10 cellular contexts compared by ENCODE assay signal in the genomic region with DNA sequence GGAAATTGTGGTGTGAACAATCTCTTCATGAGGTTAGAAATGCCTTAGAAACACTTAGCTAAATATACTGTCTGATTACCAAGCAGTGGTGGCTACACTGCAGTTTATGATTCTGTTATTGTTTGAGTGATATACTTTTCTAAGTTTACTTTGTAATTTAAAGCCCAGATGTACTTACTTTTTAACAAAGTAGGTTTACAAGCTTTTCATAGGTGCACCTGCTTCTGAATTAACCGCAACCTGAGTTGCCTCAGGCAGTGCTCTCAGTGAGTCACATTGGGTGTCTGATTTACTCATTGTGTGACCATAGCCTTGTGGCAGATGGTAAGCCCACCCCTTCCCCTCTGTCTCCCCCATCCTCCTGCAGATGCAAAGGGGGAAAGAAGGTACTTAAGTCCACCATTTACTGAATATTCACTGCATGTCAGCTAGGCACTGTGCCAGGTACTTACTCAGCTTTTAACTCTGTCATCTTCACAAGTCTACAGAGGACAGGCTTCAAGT. TPM values are rescaled to one million over a fixed set of nuclear protein-coding genes. Genes with fewer than 3 reads are reported as not detected.
DNase-seq lines count a peak whose midpoint lies in the region; ATAC-seq and TF ChIP-seq lines count a peak whose summit lies in the region.
"Had no signal": no experiment of that assay in that cellular context is flagged by ENCODE, and none has a peak within 500 bp of the region (broad histone marks: within the 10 kb centered on the region; RNA-seq: fewer than 3 reads in every experiment).

No MANE protein-coding gene starts in this region.

- DNase-seq in ACHN, result peak; percentile 50
- DNase-seq in LHCN-M2 (ENCODE audit: low read depth), result peak; percentile 68
- peak; percentile 38 for DNase-seq in RKO (ENCODE audit: low spot score)
- peak; percentile 33 for DNase-seq in glomerular visceral epithelial cell (ENCODE audit: extremely low spot score)
- DNase-seq in ureter (ENCODE audit: low spot score), result no peak
- no peak for DNase-seq in HEK293T (ENCODE audit: extremely low spot score)
- DNase-seq: CD4-positive, alpha-beta memory T cell; T-cell had no signal

- in situ Hi-C loops in ACHN (cut with HindIII; ENCODE audit: low pct_ligation_motif_present, low pct_unique_long_range_greater_than_20kb, low sequenced_read_pairs), result no loop called here

- ATAC-seq in GM21619 (IDR thresholded peaks at IDR 0.05; ENCODE audit: unreplicated experiment) (no peak), HG02571 (IDR thresholded peaks at IDR 0.05; ENCODE audit: unreplicated experiment) (no peak)

- CTCF ChIA-PET in HEK293T (lab: Yijun Ruan, JAX), result no interaction called here

- POLR2A ChIA-PET in HEK293T (lab: Yijun Ruan, JAX), result interaction anchor here (1.4 kb wide), 1 partner anchor 9 kb away, joined by 5 read pairs; the partner anchor contains the start of gene MTURN

TF ChIP-seq in HEK293T, 16 proteins besides CTCF, POLR2A, EP300 and RAD21:
- TF ChIP-seq BHLHE40 (IDR thresholded peaks at IDR 0.05; ENCODE audit: borderline replicate concordance) (no peak), SUZ12 (IDR thresholded peaks at IDR 0.05) (no peak), SP1 (IDR thresholded peaks at IDR 0.05) (no peak), L3MBTL2 (conservative IDR thresholded peaks at IDR 0.05) (no peak), ZNF384 (IDR thresholded peaks at IDR 0.05) (no peak), NFRKB (IDR thresholded peaks at IDR 0.05) (no peak)

RNA-seq across cellular contexts. Expression of gene MTURN, which starts 9.0 kb away (rescaled TPM):
- total RNA-seq in LHCN-M2 (2014; rRNA removed) (18.7 and 18.8 TPM in 2 replicates), ureter (27.7 TPM)
- polyA plus RNA-seq in LHCN-M2 (2012), result 19.8 TPM

Comparison
In these comparisons a context has a peak if more than half of its experiments do, and no peak if none do; other contexts are left out.
1. DNase-seq: peak in ACHN (single experiment), LHCN-M2 (single experiment), RKO (single experiment) and glomerular visceral epithelial cell (single experiment); none in ureter (single experiment) and HEK293T (single experiment).